In genomic region chr7:133824123-133824522, GRCh38 we compare ENCODE assay signal across 15 cellular contexts.
A peak's percentile ranks its signal among the peaks of the same experiment; 100 is the strongest.
DNase-seq lines count a peak whose midpoint lies in the region; ATAC-seq and TF ChIP-seq lines count a peak whose summit lies in the region.
"Had no signal": no experiment of that assay in that cellular context is flagged by ENCODE, and none has a peak within 500 bp of the region (broad histone marks: within the 10 kb centered on the region; RNA-seq: fewer than 3 reads in every experiment).

No MANE protein-coding gene starts in this region.

- CTCF ChIA-PET in CD8-positive, alpha-beta T cell (lab: Charles Lee) = no interaction called here

- no peak for TF ChIP-seq CTCF in CD8-positive, alpha-beta T cell (IDR thresholded peaks at IDR 0.05)

- H3K9me3 Mint-ChIP-seq in CD4-positive, CD25-positive, alpha-beta regulatory T cell = peaks cover 0 to 1% (median 0%) of the 10 kb centered on the region in 7 donors
- H3K9me3 Mint-ChIP-seq in CD8-positive, alpha-beta T cell = no peaks in the 10 kb centered on the region
- peaks cover 0 to 2% (median 0%) of the 10 kb centered on the region in 9 donors for H3K9me3 Mint-ChIP-seq in naive thymus-derived CD8-positive, alpha-beta T cell
- H3K9me3 Mint-ChIP-seq: IgD-negative memory B cell had no signal

- no peaks in the 10 kb centered on the region for H3K27me3 ChIP-seq in CD4-positive, CD25-positive, alpha-beta regulatory T cell (ENCODE audit: control insufficient read depth, insufficient read depth, low read length)
- H3K27me3 ChIP-seq in CD8-positive, alpha-beta T cell (ENCODE audit: insufficient read depth, low read length) = no peaks in the 10 kb centered on the region
- H3K27me3 ChIP-seq: BLaER1 treated with 17β-estradiol and CSF1 and Interleukin-3, amounts not matched to agents 10 nM and 100 nM had no signal

- peaks cover 0 to 7% (median 6%) of the 10 kb centered on the region in 4 donors for H3K4me1 Mint-ChIP-seq in CD4-positive, CD25-positive, alpha-beta regulatory T cell
- peaks cover 5% of the 10 kb centered on the region for H3K4me1 Mint-ChIP-seq in CD8-positive, alpha-beta T cell (ENCODE audit: low read depth)
- H3K4me1 Mint-ChIP-seq in T-helper 17 cell = no peaks in the 10 kb centered on the region
- peaks cover 2 to 28% (median 13%) of the 10 kb centered on the region in 4 donors for H3K4me1 Mint-ChIP-seq in naive thymus-derived CD8-positive, alpha-beta T cell
- H3K4me1 Mint-ChIP-seq: B cell, IgD-negative memory B cell had no signal

- peaks cover 3% of the 10 kb centered on the region for H3K36me3 ChIP-seq in CD4-positive, CD25-positive, alpha-beta regulatory T cell (ENCODE audit: control insufficient read depth, insufficient read depth, low read length)
- H3K36me3 ChIP-seq in CD8-positive, alpha-beta T cell (ENCODE audit: insufficient read depth, low read length) = no peaks in the 10 kb centered on the region
- H3K36me3 ChIP-seq: HAP-1 had no signal

- no peak overlapping the region for H3K27ac ChIP-seq in CD4-positive, CD25-positive, alpha-beta regulatory T cell (ENCODE audit: insufficient read depth, low read length, poor library complexity, severe bottlenecking)
- H3K27ac ChIP-seq in CD8-positive, alpha-beta T cell (ENCODE audit: low read depth, low read length) = no peak overlapping the region
- H3K27ac ChIP-seq: BLaER1 treated with 17β-estradiol and CSF1 and Interleukin-3, amounts not matched to agents 10 nM and 100 nM had no signal

- H3K4me3 Mint-ChIP-seq in CD4-positive, CD25-positive, alpha-beta regulatory T cell = no peak overlapping the region
- H3K4me3 Mint-ChIP-seq in CD8-positive, alpha-beta T cell = no peak overlapping the region
- H3K4me3 Mint-ChIP-seq in T-helper 17 cell = no peak overlapping the region
- H3K4me3 Mint-ChIP-seq in naive thymus-derived CD8-positive, alpha-beta T cell = peak overlapping the region in 2 of 10 donors; percentile 22 to 25
- H3K4me3 Mint-ChIP-seq: B cell, IgD-negative memory B cell had no signal

- H3K27me3 Mint-ChIP-seq in CD4-positive, CD25-positive, alpha-beta regulatory T cell = no peaks in the 10 kb centered on the region
- no peaks in the 10 kb centered on the region for H3K27me3 Mint-ChIP-seq in CD8-positive, alpha-beta T cell (ENCODE audit: low read depth)
- H3K27me3 Mint-ChIP-seq in T-helper 17 cell = no peaks in the 10 kb centered on the region
- no peaks in the 10 kb centered on the region for H3K27me3 Mint-ChIP-seq in naive thymus-derived CD8-positive, alpha-beta T cell
- H3K27me3 Mint-ChIP-seq: B cell, IgD-negative memory B cell had no signal

- no peak overlapping the region for H3K4me3 ChIP-seq in CD4-positive, CD25-positive, alpha-beta regulatory T cell (ENCODE audit: low read depth, low read length)
- no peak overlapping the region for H3K4me3 ChIP-seq in CD8-positive, alpha-beta T cell (ENCODE audit: low read depth, low read length)
- H3K4me3 ChIP-seq: BLaER1 treated with 17β-estradiol and CSF1 and Interleukin-3, amounts not matched to agents 10 nM and 100 nM; HAP-1 had no signal

- peak in 1 of 3 donors; percentile 0 for DNase-seq in CD4-positive, CD25-positive, alpha-beta regulatory T cell
- DNase-seq in CD8-positive, alpha-beta T cell = no peak
- no peak for DNase-seq in T-helper 17 cell
- peak in 3 of 10 donors; percentile 4 to 11 (median 9) for DNase-seq in naive thymus-derived CD8-positive, alpha-beta T cell
- DNase-seq in T-helper 2 cell = no peak
- DNase-seq in DMS53 (lab: John Stamatoyannopoulos, UW) = no peak
- no peak for DNase-seq in NCI-H446 treated with DMSO at 0.1 percent for 48 hours (lab: John Stamatoyannopoulos, UW)
- DNase-seq: DMS153, DMS79 treated with DMSO at 0.1 percent for 48 hours, GF-D8 had no signal

- no peaks in the 10 kb centered on the region for H3K4me1 ChIP-seq in CD4-positive, CD25-positive, alpha-beta regulatory T cell (ENCODE audit: control insufficient read depth, insufficient read depth, low read length, poor library complexity, severe bottlenecking)
- no peaks in the 10 kb centered on the region for H3K4me1 ChIP-seq in CD8-positive, alpha-beta T cell (ENCODE audit: insufficient read depth, low read length)
- H3K4me1 ChIP-seq: BLaER1 treated with 17β-estradiol and CSF1 and Interleukin-3, amounts not matched to agents 10 nM and 100 nM; HAP-1 had no signal

- ATAC-seq in CD4-positive, CD25-positive, alpha-beta regulatory T cell (ENCODE audit: low read depth in 2 of 2) = no peak
- ATAC-seq in CD8-positive, alpha-beta T cell = no peak
- no peak for ATAC-seq in T-helper 17 cell
- peak in 1 of 2 donors; percentile 25 for ATAC-seq in naive thymus-derived CD8-positive, alpha-beta T cell
- ATAC-seq: HepG2 had no signal

- no peaks in the 10 kb centered on the region for H3K9me3 ChIP-seq in CD4-positive, CD25-positive, alpha-beta regulatory T cell (ENCODE audit: control insufficient read depth in 2 of 2, low read length in 2 of 2)
- H3K9me3 ChIP-seq in CD8-positive, alpha-beta T cell (ENCODE audit: low read length) = no peaks in the 10 kb centered on the region
- H3K9me3 ChIP-seq in T-helper 17 cell (ENCODE audit: control insufficient read depth, low read length, poor library complexity, severe bottlenecking) = no peaks in the 10 kb centered on the region
- H3K9me3 ChIP-seq: BLaER1 treated with 17β-estradiol and CSF1 and Interleukin-3, amounts not matched to agents 10 nM and 100 nM; HAP-1 had no signal

- H3K36me3 Mint-ChIP-seq in CD4-positive, CD25-positive, alpha-beta regulatory T cell = peaks cover 45% of the 10 kb centered on the region
- peaks cover 55% of the 10 kb centered on the region for H3K36me3 Mint-ChIP-seq in CD8-positive, alpha-beta T cell
- H3K36me3 Mint-ChIP-seq in T-helper 17 cell (ENCODE audit: low read depth) = peaks cover 5% of the 10 kb centered on the region
- H3K36me3 Mint-ChIP-seq in naive thymus-derived CD8-positive, alpha-beta T cell = peaks cover 12 to 51% (median 49%) of the 10 kb centered on the region in 3 donors

- POLR2A ChIA-PET in CD8-positive, alpha-beta T cell (lab: Charles Lee) = no interaction called here
- POLR2A ChIA-PET in naive thymus-derived CD8-positive, alpha-beta T cell (lab: Charles Lee) = no interaction called here

- peak overlapping the region in 2 of 3 donors; percentile 3 to 22 for H3K27ac Mint-ChIP-seq in CD4-positive, CD25-positive, alpha-beta regulatory T cell
- peak overlapping the region; percentile 30 for H3K27ac Mint-ChIP-seq in CD8-positive, alpha-beta T cell
- H3K27ac Mint-ChIP-seq in T-helper 17 cell = peak overlapping the region; percentile 49
- H3K27ac Mint-ChIP-seq in naive thymus-derived CD8-positive, alpha-beta T cell = peak overlapping the region in 8 of 10 donors; percentile 5 to 88 (median 54)
- H3K27ac Mint-ChIP-seq: B cell had no signal

- intact Hi-C loops in CD8-positive, alpha-beta T cell (cut with DNase I, micrococcal nuclease) = loop anchor here in 1 of 2 experiments (1.0 kb wide), 1 partner anchor 41 kb away; no protein-coding TSS in a partner anchor
